8 cellular contexts compared by ENCODE assay signal in the genomic region with DNA sequence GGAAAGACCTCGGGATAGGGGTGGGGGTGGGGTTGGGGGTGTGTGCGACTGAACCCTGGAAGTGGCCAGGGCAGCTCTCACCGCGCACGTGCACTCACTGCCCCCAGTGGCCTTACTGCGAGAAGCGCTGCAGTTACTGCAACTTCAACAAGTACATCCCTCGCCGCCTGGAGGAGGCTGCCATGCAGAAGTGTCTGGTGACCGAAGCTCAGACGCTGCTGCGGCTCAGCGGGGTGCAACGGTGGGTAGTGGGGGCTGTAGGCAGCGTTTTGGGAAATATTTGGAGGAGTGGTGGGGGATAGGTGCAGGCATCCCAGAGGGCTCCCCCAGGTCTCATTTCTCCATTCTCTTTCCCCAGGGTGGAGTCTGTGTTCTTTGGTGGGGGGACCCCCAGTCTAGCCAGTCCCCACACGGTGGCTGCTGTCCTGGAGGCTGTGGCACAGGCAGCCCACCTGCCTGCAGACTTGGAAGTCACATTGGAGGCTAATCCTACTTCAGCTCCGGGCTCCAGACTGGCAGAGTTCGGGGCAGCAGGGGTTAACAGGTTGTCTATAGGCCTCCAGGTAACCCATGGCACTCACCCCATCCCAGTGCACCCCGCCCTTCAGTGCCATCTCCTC. TPM values are rescaled to one million over a fixed set of nuclear protein-coding genes. Genes with fewer than 3 reads are reported as not detected.
DNase-seq lines count a peak whose midpoint lies in the region; ATAC-seq, FAIRE-seq and TF ChIP-seq lines count a peak whose summit lies in the region.

No MANE protein-coding gene starts in this region.

- H3K79me2 ChIP-seq in HepG2 (ENCODE audit: insufficient read depth, low read length), result peaks cover 3% of the 10 kb centered on the region

- H3K4me3 Mint-ChIP-seq in CD4-positive, alpha-beta memory T cell, result peak overlapping the region; percentile 83 to 92 (median 90)
- peak overlapping the region; percentile 81 for H3K4me3 Mint-ChIP-seq in activated CD4-positive, alpha-beta T cell treated with anti-CD3 and anti-CD28 coated beads, Interleukin-2, amount 10 ng/mL, durations not matched to agents 24 days and 14 days

- H3K36me3 ChIP-seq in CD4-positive, alpha-beta memory T cell (ENCODE audit: insufficient read depth, low read length), result peaks cover 20% of the 10 kb centered on the region
- peaks cover 8 to 16% of the 10 kb centered on the region in 2 experiments; a peak in 4 of 5 replicates for H3K36me3 ChIP-seq in HepG2 (replicated peaks in 1 of 2; ENCODE audit: control insufficient read depth in 1 of 2, insufficient read depth in 2 of 2, low read length in 2 of 2)

- peaks cover 3 to 4% of the 10 kb centered on the region in 2 donors for H3K27me3 Mint-ChIP-seq in CD4-positive, alpha-beta memory T cell
- peaks cover 4% of the 10 kb centered on the region for H3K27me3 Mint-ChIP-seq in activated CD4-positive, alpha-beta T cell treated with anti-CD3 and anti-CD28 coated beads, Interleukin-2, amount 10 ng/mL, durations not matched to agents 24 days and 14 days

- H3K9me3 ChIP-seq in CD4-positive, alpha-beta memory T cell (ENCODE audit: control insufficient read depth in 1 of 2, low read length in 2 of 2), result no peaks in the 10 kb centered on the region
- H3K9me3 ChIP-seq in HepG2 (ENCODE audit: low read length), result no peaks in the 10 kb centered on the region

- TF ChIP-seq EP300 in HepG2 (IDR thresholded peaks at IDR 0.05; ENCODE audit: low read depth in 2 of 2, low read length in 2 of 2) (no peak), HepG2 (CRISPR knock-in tag; IDR thresholded peaks at IDR 0.05; ENCODE audit: borderline replicate concordance) (no peak)

- H3K27ac ChIP-seq in CD4-positive, alpha-beta memory T cell (ENCODE audit: low read depth, low read length), result peak overlapping the region; percentile 74
- H3K27ac ChIP-seq in HepG2 (ENCODE audit: extremely low read length, insufficient read depth, low read length), result peak overlapping the region; percentile 80

- no TSS peak for BruUV-seq in HepG2 (replicated peaks; lab: Mats Ljungman, UMichigan)

- no peaks in the 10 kb centered on the region for H3K9me3 Mint-ChIP-seq in CD4-positive, alpha-beta memory T cell
- H3K9me3 Mint-ChIP-seq in activated CD4-positive, alpha-beta T cell treated with anti-CD3 and anti-CD28 coated beads, Interleukin-2, amount 10 ng/mL, durations not matched to agents 24 days and 14 days, result no peaks in the 10 kb centered on the region

- no peaks in the 10 kb centered on the region for H3K27me3 ChIP-seq in CD4-positive, alpha-beta memory T cell (ENCODE audit: insufficient read depth, low read length)
- H3K27me3 ChIP-seq in HepG2 (ENCODE audit: control insufficient read depth in 1 of 2, insufficient read depth in 2 of 2, low read length in 2 of 2), result no peaks in the 10 kb centered on the region

- peak overlapping the region; percentile 68 to 91 (median 89) for H3K27ac Mint-ChIP-seq in CD4-positive, alpha-beta memory T cell
- H3K27ac Mint-ChIP-seq in activated CD4-positive, alpha-beta T cell treated with anti-CD3 and anti-CD28 coated beads, Interleukin-2, amount 10 ng/mL, durations not matched to agents 24 days and 14 days, result peak overlapping the region; percentile 80

- no peak overlapping the region for H2AFZ ChIP-seq in HepG2 (ENCODE audit: low read length)

- H3K4me3 ChIP-seq in CD4-positive, alpha-beta memory T cell (ENCODE audit: low read length in 2 of 2), result peak overlapping the region; percentile 78 to 84
- H3K4me3 ChIP-seq in HFF-Myc (replicated peaks; ENCODE audit: low read depth, low read length) (peak overlapping the region; percentile 88), HepG2 (replicated peaks in 1 of 3; ENCODE audit: insufficient read depth in 1 of 3, low read depth in 2 of 3, low read length in 3 of 3) (peak overlapping the region; percentile 71 to 83 (median 82))

- intact Hi-C loops in CD4-positive, alpha-beta memory T cell (cut with micrococcal nuclease), result loop anchor here (2.0 to 5.0 kb wide), 3 partner anchors 53 to 228 kb away; partner anchors contain the start of genes ACSF2 and ANKRD40
- intact Hi-C loops in activated CD4-positive, alpha-beta T cell treated with anti-CD3 and anti-CD28 coated beads, Interleukin-2, amount 10 ng/mL, durations not matched to agents 24 days and 14 days (cut with micrococcal nuclease), result loop anchor here (1.0 to 5.0 kb wide), 5 partner anchors 29 to 228 kb away; partner anchors contain the start of genes ANKRD40, MYCBPAP and SPATA20
- intact Hi-C loops in HepG2 (cut with micrococcal nuclease; ENCODE audit: unreplicated experiment), result loop anchor here (1.0 kb wide), 1 partner anchor 117 kb away; no protein-coding TSS in a partner anchor

- DNase-seq in CD4-positive, alpha-beta memory T cell, result peak; percentile 45 to 75 (median 53)
- DNase-seq in HFF-Myc (ENCODE audit: extremely low read depth, low read depth) (peak; percentile 53), NCI-H510A treated with DMSO at 0.1 percent for 48 hours (lab: John Stamatoyannopoulos, UW) (peak; percentile 85), dedifferentiated amniotic fluid mesenchymal stem cell (ENCODE audit: extremely low spot score) (peak; percentile 42), HepG2 (ENCODE audit: low spot score) (peak; percentile 87), occipital lobe (lab: John Stamatoyannopoulos, UW) (no peak)
- peak; percentile 86 for DNase-seq in activated CD4-positive, alpha-beta T cell treated with anti-CD3 and anti-CD28 coated beads, Interleukin-2, amount 10 ng/mL, durations not matched to agents 24 days and 14 days
- peak; percentile 59 to 70 for DNase-seq in stimulated activated CD4-positive, alpha-beta T cell treated with anti-CD3 and anti-CD28 coated beads, Interleukin-4, amount 100 ng/mL, for 4 hours

- peak overlapping the region; percentile 75; the same call in 1 of the 2 replicates for H3K9ac ChIP-seq in HepG2 (ENCODE audit: insufficient read depth, low read depth, low read length)

- peak; percentile 77 for FAIRE-seq in HepG2 (lab: Jason Lieb, UNC)

- CTCF ChIA-PET in CD4-positive, alpha-beta memory T cell (lab: Charles Lee; ENCODE audit: partially characterized antibody), result interaction anchor here (0.7 to 2.4 kb wide), 15 partner anchors 10 to 216 kb away, joined by 3 to 30 read pairs (median 5); partner anchors contain the start of gene LRRC59
- CTCF ChIA-PET in HepG2 (lab: Yijun Ruan, JAX; ENCODE audit: low intra/inter-chr PET ratio, low total read pairs), result interaction anchor here (0.7 to 3.0 kb wide), 4 partner anchors 51 to 146 kb away, joined by 3 to 43 read pairs (median 20); partner anchors contain the start of gene LRRC59

- H3K4me1 Mint-ChIP-seq in CD4-positive, alpha-beta memory T cell, result peaks cover 15 to 30% (median 22%) of the 10 kb centered on the region in 4 donors
- peaks cover 13% of the 10 kb centered on the region for H3K4me1 Mint-ChIP-seq in activated CD4-positive, alpha-beta T cell treated with anti-CD3 and anti-CD28 coated beads, Interleukin-2, amount 10 ng/mL, durations not matched to agents 24 days and 14 days

- H3K36me3 Mint-ChIP-seq in CD4-positive, alpha-beta memory T cell, result peaks cover 0 to 31% of the 10 kb centered on the region in 2 donors
- H3K36me3 Mint-ChIP-seq in activated CD4-positive, alpha-beta T cell treated with anti-CD3 and anti-CD28 coated beads, Interleukin-2, amount 10 ng/mL, durations not matched to agents 24 days and 14 days (ENCODE audit: low read depth), result peaks cover 18% of the 10 kb centered on the region

- peak overlapping the region; percentile 94 for H3K4me2 ChIP-seq in HepG2 (ENCODE audit: low read depth, low read length)

- peak; percentile 71 for TF ChIP-seq RAD21 in HepG2 (CRISPR knock-in tag; IDR thresholded peaks at IDR 0.05)

- TF ChIP-seq CTCF in HFF-Myc (IDR thresholded peaks at IDR 0.05; ENCODE audit: low read depth, low read length, missing control alignments), result peak; percentile 26
- peak; percentile 84 for TF ChIP-seq CTCF in HepG2 (CRISPR knock-in tag; IDR thresholded peaks at IDR 0.05)

- WGBS in HepG2 (ENCODE audit: low lambda C conversion rate), result 13% methylated on average over 19 of the region's 19 CpGs

- peak; percentile 72 for ATAC-seq in HepG2

- peaks cover 4% of the 10 kb centered on the region; the same call in 1 of the 2 replicates for H4K20me1 ChIP-seq in HepG2 (ENCODE audit: insufficient read depth, low read length)

- POLR2A ChIA-PET in CD4-positive, alpha-beta memory T cell (lab: Charles Lee; ENCODE audit: partially characterized antibody), result interaction anchor here (1.0 to 2.0 kb wide), 8 partner anchors 25 to 300 kb away, joined by 3 to 21 read pairs (median 4); partner anchors contain the start of genes ACSF2, LRRC59, LUC7L3 and XYLT2
- POLR2A ChIA-PET in HepG2 (lab: Yijun Ruan, JAX), result interaction anchor here (0.9 to 2.5 kb wide), 19 partner anchors 13 to 240 kb away, joined by 3 to 28 read pairs (median 5); partner anchors contain the start of genes ACSF2, LRRC59 and LUC7L3

- H3K4me1 ChIP-seq in CD4-positive, alpha-beta memory T cell (ENCODE audit: insufficient read depth, low read length), result peaks cover 19% of the 10 kb centered on the region
- H3K4me1 ChIP-seq in HepG2 (ENCODE audit: insufficient read depth, low read length), result peaks cover 52% of the 10 kb centered on the region

- in situ Hi-C loops in HepG2 (cut with HindIII; ENCODE audit: extremely low pct_ligation_motif_present, low pct_unique_long_range_greater_than_20kb), result loop anchor here (5.0 kb wide), 3 partner anchors 82 to 218 kb away; partner anchors contain the start of gene LRRC59

- no peak for TF ChIP-seq POLR2A in HepG2 (IDR thresholded peaks at IDR 0.05; ENCODE audit: insufficient read depth in 1 of 2, low read depth in 2 of 2, low read length in 2 of 2)

RNA-seq across cellular contexts. Expression of gene RSAD1, which starts 1.0 kb away (rescaled TPM):
- total RNA-seq in CD4-positive, alpha-beta memory T cell, result 10 to 100 TPM; 81.1 to 86.0 TPM
- polyA plus RNA-seq in CD4-positive, alpha-beta memory T cell, result 10 to 100 TPM; 58.3 to 72.8 TPM
- 53.6 and 61.2 TPM in 2 replicates for total RNA-seq in activated CD4-positive, alpha-beta T cell treated with anti-CD3 and anti-CD28 coated beads, Interleukin-2, amount 10 ng/mL, durations not matched to agents 24 days and 14 days
- total RNA-seq in HepG2 (2016; rRNA removed; fragmentation: Illumina TruSeq; extraction: Trizol), result 16.0 and 22.7 TPM in 2 replicates
- total RNA-seq in HepG2 (2016; cell fraction: cytosol; rRNA removed; fragmentation: Illumina TruSeq; extraction: Trizol; ENCODE audit: low read depth), result 7.3 and 10.0 TPM in 2 replicates
- 16.9 and 22.5 TPM in 2 replicates for total RNA-seq in HepG2 (2016; cell fraction: insoluble cytoplasmic fraction; rRNA removed; fragmentation: Illumina TruSeq; extraction: Trizol)
- total RNA-seq in HepG2 (2016; cell fraction: membrane; rRNA removed; fragmentation: Illumina TruSeq; extraction: Trizol), result 13.4 and 14.3 TPM in 2 replicates
- 30.4 and 33.5 TPM in 2 replicates for total RNA-seq in HepG2 (2016; cell fraction: nucleus; rRNA removed; fragmentation: Illumina TruSeq; extraction: Trizol)
- 27.7 and 36.1 TPM in 2 replicates for polyA plus RNA-seq in HepG2 (2011; rRNA removed)
- polyA plus RNA-seq in HepG2 (2011; cell fraction: cytosol; rRNA removed), result 18.4 and 20.0 TPM in 2 replicates
- polyA plus RNA-seq in HepG2 (2011; cell fraction: nucleus; rRNA removed), result 105 and 113 TPM in 2 replicates
- 23.6 and 33.3 TPM in 2 replicates for polyA plus RNA-seq in HepG2 (2012)
- 5.4 and 6.8 TPM in 2 replicates for polyA plus RNA-seq in HepG2 (2016; cell fraction: cytosol; fragmentation: Illumina TruSeq; extraction: Trizol; ENCODE audit: low read depth)
- polyA plus RNA-seq in HepG2 (2016; cell fraction: insoluble cytoplasmic fraction; fragmentation: Illumina TruSeq; extraction: Trizol; ENCODE audit: low read depth), result 26.1 and 30.3 TPM in 2 replicates
- 12.5 and 12.8 TPM in 2 replicates for polyA plus RNA-seq in HepG2 (2016; cell fraction: membrane; fragmentation: Illumina TruSeq; extraction: Trizol; ENCODE audit: low read depth)
- polyA plus RNA-seq in HepG2 (2016; cell fraction: nucleus; fragmentation: Illumina TruSeq; extraction: Trizol; ENCODE audit: insufficient read depth, low read depth), result 76.0 and 77.9 TPM in 2 replicates
- polyA minus RNA-seq in HepG2 (2011; rRNA and poly(A)+ RNA removed; ENCODE audit: low replicate concordance), result 18.5 and 34.3 TPM in 2 replicates
- 8.6 and 9.4 TPM in 2 replicates for polyA minus RNA-seq in HepG2 (2011; cell fraction: cytosol; rRNA and poly(A)+ RNA removed)
- polyA minus RNA-seq in HepG2 (2011; cell fraction: nucleus; rRNA and poly(A)+ RNA removed), result 53.4 and 55.7 TPM in 2 replicates
- total RNA-seq in occipital lobe, result 24.2 TPM

RNA-seq across cellular contexts. Expression of gene CHAD, which starts 11.0 kb away (rescaled TPM):
- total RNA-seq in CD4-positive, alpha-beta memory T cell, result not detected
- polyA plus RNA-seq in CD4-positive, alpha-beta memory T cell, result under 1 TPM in 1 of 2 donors, not detected in 1; 0.64 TPM
- total RNA-seq in activated CD4-positive, alpha-beta T cell treated with anti-CD3 and anti-CD28 coated beads, Interleukin-2, amount 10 ng/mL, durations not matched to agents 24 days and 14 days, result not detected in 2 replicates
- total RNA-seq in HepG2 (2016; rRNA removed; fragmentation: Illumina TruSeq; extraction: Trizol) (not detected in 2 replicates), occipital lobe (not detected)
- total RNA-seq in HepG2 (2016; cell fraction: cytosol; rRNA removed; fragmentation: Illumina TruSeq; extraction: Trizol; ENCODE audit: low read depth), result not detected in 2 replicates
- 0.09 TPM in 1 of 2 replicates, not detected in the other for total RNA-seq in HepG2 (2016; cell fraction: insoluble cytoplasmic fraction; rRNA removed; fragmentation: Illumina TruSeq; extraction: Trizol)
- not detected in 2 replicates for total RNA-seq in HepG2 (2016; cell fraction: membrane; rRNA removed; fragmentation: Illumina TruSeq; extraction: Trizol)
- total RNA-seq in HepG2 (2016; cell fraction: nucleus; rRNA removed; fragmentation: Illumina TruSeq; extraction: Trizol), result not detected in 2 replicates
- polyA plus RNA-seq in HepG2 (2011; rRNA removed), result 1.4 and 2.2 TPM in 2 replicates
- polyA plus RNA-seq in HepG2 (2011; cell fraction: cytosol; rRNA removed), result 0.56 and 1.1 TPM in 2 replicates
- 7.9 and 10.0 TPM in 2 replicates for polyA plus RNA-seq in HepG2 (2011; cell fraction: nucleus; rRNA removed)
- polyA plus RNA-seq in HepG2 (2012), result 4.3 and 5.0 TPM in 2 replicates
- polyA plus RNA-seq in HepG2 (2016; cell fraction: cytosol; fragmentation: Illumina TruSeq; extraction: Trizol; ENCODE audit: low read depth), result not detected in 2 replicates
- not detected in 2 replicates for polyA plus RNA-seq in HepG2 (2016; cell fraction: insoluble cytoplasmic fraction; fragmentation: Illumina TruSeq; extraction: Trizol; ENCODE audit: low read depth)
- polyA plus RNA-seq in HepG2 (2016; cell fraction: membrane; fragmentation: Illumina TruSeq; extraction: Trizol; ENCODE audit: low read depth), result not detected in 2 replicates
- 1.1 TPM in 1 of 2 replicates, not detected in the other for polyA plus RNA-seq in HepG2 (2016; cell fraction: nucleus; fragmentation: Illumina TruSeq; extraction: Trizol; ENCODE audit: insufficient read depth, low read depth)
- polyA minus RNA-seq in HepG2 (2011; rRNA and poly(A)+ RNA removed; ENCODE audit: low replicate concordance), result 0.07 and 1.3 TPM in 2 replicates
- polyA minus RNA-seq in HepG2 (2011; cell fraction: cytosol; rRNA and poly(A)+ RNA removed), result not detected in 2 replicates
- 0.64 and 0.87 TPM in 2 replicates for polyA minus RNA-seq in HepG2 (2011; cell fraction: nucleus; rRNA and poly(A)+ RNA removed)

RNA-seq across cellular contexts. Expression of gene MYCBPAP, which starts 28.6 kb away (rescaled TPM):
- total RNA-seq in CD4-positive, alpha-beta memory T cell, result 1 to 10 TPM; 5.3 to 6.8 TPM
- polyA plus RNA-seq in CD4-positive, alpha-beta memory T cell, result under 1 TPM in 1 of 2 donors, not detected in 1; 0.24 TPM
- total RNA-seq in activated CD4-positive, alpha-beta T cell treated with anti-CD3 and anti-CD28 coated beads, Interleukin-2, amount 10 ng/mL, durations not matched to agents 24 days and 14 days, result 3.5 TPM in 2 replicates
- 0.24 and 0.36 TPM in 2 replicates for total RNA-seq in HepG2 (2016; rRNA removed; fragmentation: Illumina TruSeq; extraction: Trizol)
- total RNA-seq in HepG2 (2016; cell fraction: cytosol; rRNA removed; fragmentation: Illumina TruSeq; extraction: Trizol; ENCODE audit: low read depth), result not detected in 2 replicates
- 0.09 and 0.32 TPM in 2 replicates for total RNA-seq in HepG2 (2016; cell fraction: insoluble cytoplasmic fraction; rRNA removed; fragmentation: Illumina TruSeq; extraction: Trizol)
- 0.41 TPM in 1 of 2 replicates, not detected in the other for total RNA-seq in HepG2 (2016; cell fraction: membrane; rRNA removed; fragmentation: Illumina TruSeq; extraction: Trizol)
- 0.47 and 1.0 TPM in 2 replicates for total RNA-seq in HepG2 (2016; cell fraction: nucleus; rRNA removed; fragmentation: Illumina TruSeq; extraction: Trizol)
- 0.18 and 0.22 TPM in 2 replicates for polyA plus RNA-seq in HepG2 (2011; rRNA removed)
- 0.12 and 0.13 TPM in 2 replicates for polyA plus RNA-seq in HepG2 (2011; cell fraction: cytosol; rRNA removed)
- 0.69 and 1.0 TPM in 2 replicates for polyA plus RNA-seq in HepG2 (2011; cell fraction: nucleus; rRNA removed)
- polyA plus RNA-seq in HepG2 (2012), result 0.48 and 0.56 TPM in 2 replicates
- not detected in 2 replicates for polyA plus RNA-seq in HepG2 (2016; cell fraction: cytosol; fragmentation: Illumina TruSeq; extraction: Trizol; ENCODE audit: low read depth)
- 0.36 and 0.41 TPM in 2 replicates for polyA plus RNA-seq in HepG2 (2016; cell fraction: insoluble cytoplasmic fraction; fragmentation: Illumina TruSeq; extraction: Trizol; ENCODE audit: low read depth)
- 0.07 TPM in 1 of 2 replicates, not detected in the other for polyA plus RNA-seq in HepG2 (2016; cell fraction: membrane; fragmentation: Illumina TruSeq; extraction: Trizol; ENCODE audit: low read depth)
- 0.93 and 1.1 TPM in 2 replicates for polyA plus RNA-seq in HepG2 (2016; cell fraction: nucleus; fragmentation: Illumina TruSeq; extraction: Trizol; ENCODE audit: insufficient read depth, low read depth)
- polyA minus RNA-seq in HepG2 (2011; rRNA and poly(A)+ RNA removed; ENCODE audit: low replicate concordance), result 0.33 TPM in 1 of 2 replicates, not detected in the other
- polyA minus RNA-seq in HepG2 (2011; cell fraction: cytosol; rRNA and poly(A)+ RNA removed), result not detected in 2 replicates
- 0.52 and 0.75 TPM in 2 replicates for polyA minus RNA-seq in HepG2 (2011; cell fraction: nucleus; rRNA and poly(A)+ RNA removed)
- total RNA-seq in occipital lobe, result 2.0 TPM

RNA-seq across cellular contexts. Expression of gene EPN3, which starts 52.9 kb away (rescaled TPM):
- total RNA-seq in CD4-positive, alpha-beta memory T cell, result not detected
- not detected for polyA plus RNA-seq in CD4-positive, alpha-beta memory T cell
- total RNA-seq in activated CD4-positive, alpha-beta T cell treated with anti-CD3 and anti-CD28 coated beads, Interleukin-2, amount 10 ng/mL, durations not matched to agents 24 days and 14 days, result not detected in 2 replicates
- 0.41 and 0.95 TPM in 2 replicates for total RNA-seq in HepG2 (2016; rRNA removed; fragmentation: Illumina TruSeq; extraction: Trizol)
- total RNA-seq in HepG2 (2016; cell fraction: cytosol; rRNA removed; fragmentation: Illumina TruSeq; extraction: Trizol; ENCODE audit: low read depth), result 0.88 and 1.1 TPM in 2 replicates
- 0.54 and 0.71 TPM in 2 replicates for total RNA-seq in HepG2 (2016; cell fraction: insoluble cytoplasmic fraction; rRNA removed; fragmentation: Illumina TruSeq; extraction: Trizol)
- total RNA-seq in HepG2 (2016; cell fraction: membrane; rRNA removed; fragmentation: Illumina TruSeq; extraction: Trizol), result 0.90 and 1.3 TPM in 2 replicates
- total RNA-seq in HepG2 (2016; cell fraction: nucleus; rRNA removed; fragmentation: Illumina TruSeq; extraction: Trizol), result 1.1 and 1.6 TPM in 2 replicates
- 0.05 and 0.11 TPM in 2 replicates for polyA plus RNA-seq in HepG2 (2011; rRNA removed)
- polyA plus RNA-seq in HepG2 (2011; cell fraction: cytosol; rRNA removed), result 0.04 and 0.09 TPM in 2 replicates
- polyA plus RNA-seq in HepG2 (2011; cell fraction: nucleus; rRNA removed), result 0.23 and 0.35 TPM in 2 replicates
- polyA plus RNA-seq in HepG2 (2012), result 0.09 and 0.15 TPM in 2 replicates
- 0.40 and 0.55 TPM in 2 replicates for polyA plus RNA-seq in HepG2 (2016; cell fraction: cytosol; fragmentation: Illumina TruSeq; extraction: Trizol; ENCODE audit: low read depth)
- 1.2 and 1.4 TPM in 2 replicates for polyA plus RNA-seq in HepG2 (2016; cell fraction: insoluble cytoplasmic fraction; fragmentation: Illumina TruSeq; extraction: Trizol; ENCODE audit: low read depth)
- polyA plus RNA-seq in HepG2 (2016; cell fraction: membrane; fragmentation: Illumina TruSeq; extraction: Trizol; ENCODE audit: low read depth), result 0.73 and 0.91 TPM in 2 replicates
- 1.2 and 1.7 TPM in 2 replicates for polyA plus RNA-seq in HepG2 (2016; cell fraction: nucleus; fragmentation: Illumina TruSeq; extraction: Trizol; ENCODE audit: insufficient read depth, low read depth)
- 0.35 and 1.4 TPM in 2 replicates for polyA minus RNA-seq in HepG2 (2011; rRNA and poly(A)+ RNA removed; ENCODE audit: low replicate concordance)
- polyA minus RNA-seq in HepG2 (2011; cell fraction: cytosol; rRNA and poly(A)+ RNA removed), result 0.20 and 0.53 TPM in 2 replicates
- 1.1 and 3.2 TPM in 2 replicates for polyA minus RNA-seq in HepG2 (2011; cell fraction: nucleus; rRNA and poly(A)+ RNA removed)
- 0.31 TPM for total RNA-seq in occipital lobe

RNA-seq across cellular contexts. Expression of gene ACSF2, which starts 53.6 kb away (rescaled TPM):
- total RNA-seq in CD4-positive, alpha-beta memory T cell, result 10 to 100 TPM; 20.8 to 24.8 TPM
- polyA plus RNA-seq in CD4-positive, alpha-beta memory T cell, result 1 to 10 TPM; 1.7 to 2.4 TPM
- total RNA-seq in activated CD4-positive, alpha-beta T cell treated with anti-CD3 and anti-CD28 coated beads, Interleukin-2, amount 10 ng/mL, durations not matched to agents 24 days and 14 days, result 13.6 and 16.5 TPM in 2 replicates
- total RNA-seq in HepG2 (2016; rRNA removed; fragmentation: Illumina TruSeq; extraction: Trizol) (32.0 and 87.3 TPM in 2 replicates), occipital lobe (1.9 TPM)
- total RNA-seq in HepG2 (2016; cell fraction: cytosol; rRNA removed; fragmentation: Illumina TruSeq; extraction: Trizol; ENCODE audit: low read depth), result 20.7 and 23.9 TPM in 2 replicates
- 26.9 and 94.3 TPM in 2 replicates for total RNA-seq in HepG2 (2016; cell fraction: insoluble cytoplasmic fraction; rRNA removed; fragmentation: Illumina TruSeq; extraction: Trizol)
- total RNA-seq in HepG2 (2016; cell fraction: membrane; rRNA removed; fragmentation: Illumina TruSeq; extraction: Trizol), result 19.8 and 21.0 TPM in 2 replicates
- 90.8 and 95.0 TPM in 2 replicates for total RNA-seq in HepG2 (2016; cell fraction: nucleus; rRNA removed; fragmentation: Illumina TruSeq; extraction: Trizol)
- polyA plus RNA-seq in HepG2 (2011; rRNA removed), result 109 and 117 TPM in 2 replicates
- polyA plus RNA-seq in HepG2 (2011; cell fraction: cytosol; rRNA removed), result 68.6 and 80.4 TPM in 2 replicates
- 334 and 438 TPM in 2 replicates for polyA plus RNA-seq in HepG2 (2011; cell fraction: nucleus; rRNA removed)
- polyA plus RNA-seq in HepG2 (2012), result 79.7 and 97.7 TPM in 2 replicates
- polyA plus RNA-seq in HepG2 (2016; cell fraction: cytosol; fragmentation: Illumina TruSeq; extraction: Trizol; ENCODE audit: low read depth), result 8.6 and 9.0 TPM in 2 replicates
- polyA plus RNA-seq in HepG2 (2016; cell fraction: insoluble cytoplasmic fraction; fragmentation: Illumina TruSeq; extraction: Trizol; ENCODE audit: low read depth), result 26.3 and 30.3 TPM in 2 replicates
- polyA plus RNA-seq in HepG2 (2016; cell fraction: membrane; fragmentation: Illumina TruSeq; extraction: Trizol; ENCODE audit: low read depth), result 13.4 and 14.3 TPM in 2 replicates
- 198 and 222 TPM in 2 replicates for polyA plus RNA-seq in HepG2 (2016; cell fraction: nucleus; fragmentation: Illumina TruSeq; extraction: Trizol; ENCODE audit: insufficient read depth, low read depth)
- 87.1 and 260 TPM in 2 replicates for polyA minus RNA-seq in HepG2 (2011; rRNA and poly(A)+ RNA removed; ENCODE audit: low replicate concordance)
- polyA minus RNA-seq in HepG2 (2011; cell fraction: cytosol; rRNA and poly(A)+ RNA removed), result 32.1 and 36.7 TPM in 2 replicates
- 111 and 114 TPM in 2 replicates for polyA minus RNA-seq in HepG2 (2011; cell fraction: nucleus; rRNA and poly(A)+ RNA removed)
